In genomic region chr21:38489729-38490128, GRCh38 we compare ENCODE assay signal across 26 cellular contexts. TPM values are rescaled to one million over a fixed set of nuclear protein-coding genes. Genes with fewer than 3 reads are reported as not detected.
A peak's percentile ranks its signal among the peaks of the same experiment; 100 is the strongest.
DNase-seq lines count a peak whose midpoint lies in the region; ATAC-seq and TF ChIP-seq lines count a peak whose summit lies in the region.
"Had no signal": no experiment of that assay in that cellular context is flagged by ENCODE, and none has a peak within 500 bp of the region (broad histone marks: within the 10 kb centered on the region; RNA-seq: fewer than 3 reads in every experiment).

No MANE protein-coding gene starts in this region.

- 75% methylated on average over 6 of the region's 6 CpGs for WGBS in right cardiac atrium
- WGBS in esophagus squamous epithelium, 2 donors: 66 to 85% methylated on average over 6 of the region's 6 CpGs

- no peaks in the 10 kb centered on the region for H3K9me3 Mint-ChIP-seq in CD8-positive, alpha-beta memory T cell
- no peaks in the 10 kb centered on the region for H3K9me3 Mint-ChIP-seq in stimulated activated memory B cell treated with anti-CD40 and anti-IgM and Interleukin-4, amounts not matched to agents 10 μg/mL and 1 μg/mL and 100 μg/mL, for 72 hours
- H3K9me3 Mint-ChIP-seq: activated T-helper 17 cell treated with anti-CD3 and anti-CD28 coated beads, Interleukin-2, amount 50 U/mL, for 72 hours; neural crest cell had no signal

- no peaks in the 10 kb centered on the region for H3K4me1 Mint-ChIP-seq in CD8-positive, alpha-beta memory T cell
- no peaks in the 10 kb centered on the region for H3K4me1 Mint-ChIP-seq in stimulated activated memory B cell treated with anti-CD40 and anti-IgM and Interleukin-4, amounts not matched to agents 10 μg/mL and 1 μg/mL and 100 μg/mL, for 72 hours
- H3K4me1 Mint-ChIP-seq: activated CD8-positive, alpha-beta memory T cell treated with anti-CD3 and anti-CD28 coated beads, Interleukin-2, amount 10 ng/mL, durations not matched to agents 7 days and 5 days; activated T-helper 17 cell treated with anti-CD3 and anti-CD28 coated beads, Interleukin-2, amount 50 U/mL, for 72 hours had no signal

- H3K27ac ChIP-seq in right cardiac atrium (ENCODE audit: low read length) (peak overlapping the region; percentile 59), esophagus squamous epithelium (peak overlapping the region in 3 of 4 donors; percentile 35 to 58 (median 47))
- no peak overlapping the region for H3K27ac ChIP-seq in CD8-positive, alpha-beta memory T cell (ENCODE audit: low read depth, low read length)
- H3K27ac ChIP-seq: body of pancreas had no signal

- CTCF ChIA-PET in CD8-positive, alpha-beta memory T cell (lab: Charles Lee): no interaction called here

- H3K9me3 ChIP-seq in right cardiac atrium (ENCODE audit: control insufficient read depth, low read length): no peaks in the 10 kb centered on the region
- no peaks in the 10 kb centered on the region for H3K9me3 ChIP-seq in esophagus squamous epithelium
- no peaks in the 10 kb centered on the region for H3K9me3 ChIP-seq in neuron (ENCODE audit: low read length)
- no peaks in the 10 kb centered on the region for H3K9me3 ChIP-seq in CD8-positive, alpha-beta memory T cell (ENCODE audit: low read length)
- H3K9me3 ChIP-seq: body of pancreas, uterus had no signal

- DNase-seq in right cardiac atrium: no peak
- DNase-seq in Right ventricle myocardium inferior (ENCODE audit: missing footprints): no peak
- no peak for DNase-seq in esophagus squamous epithelium (lab: John Stamatoyannopoulos, UW)
- no peak for DNase-seq in CD8-positive, alpha-beta memory T cell
- DNase-seq in HCEC 1CT: no peak
- DNase-seq: activated CD4-positive, alpha-beta T cell treated with anti-CD3 and anti-CD28 coated beads for 4 hours; activated CD8-positive, alpha-beta memory T cell treated with anti-CD3 and anti-CD28 coated beads, Interleukin-2, amount 10 ng/mL, durations not matched to agents 7 days and 5 days; body of pancreas; hippocampal formation; IMR-90; left cardiac atrium; NCI-H146; SHP77; stimulated activated CD4-positive, alpha-beta T cell treated with anti-CD3 and anti-CD28 coated beads, Interleukin-4, amount 100 ng/mL, for 4 hours; SW 1271; uterus had no signal

- H3K27me3 Mint-ChIP-seq in CD8-positive, alpha-beta memory T cell: peaks cover 12 to 45% of the 10 kb centered on the region in 2 donors
- peaks cover 28% of the 10 kb centered on the region for H3K27me3 Mint-ChIP-seq in stimulated activated memory B cell treated with anti-CD40 and anti-IgM and Interleukin-4, amounts not matched to agents 10 μg/mL and 1 μg/mL and 100 μg/mL, for 72 hours

- ATAC-seq in right cardiac atrium (no peak), Right ventricle myocardium inferior (no peak), GM18868 (IDR thresholded peaks at IDR 0.05; ENCODE audit: unreplicated experiment) (no peak)
- ATAC-seq in stimulated activated memory B cell treated with anti-CD40 and anti-IgM and Interleukin-4, amounts not matched to agents 10 μg/mL and 1 μg/mL and 100 μg/mL, for 72 hours: no peak
- ATAC-seq: activated CD8-positive, alpha-beta memory T cell treated with anti-CD3 and anti-CD28 coated beads, Interleukin-2, amount 10 ng/mL, durations not matched to agents 7 days and 5 days; activated T-helper 17 cell treated with anti-CD3 and anti-CD28 coated beads, Interleukin-2, amount 50 U/mL, for 72 hours; body of pancreas; left cardiac atrium had no signal

- TF ChIP-seq CTCF in esophagus squamous epithelium (IDR thresholded peaks at IDR 0.05): no peak

- H2AFZ ChIP-seq in neuron (ENCODE audit: low read depth, low read length): peak overlapping the region; percentile 47

- H3K36me3 ChIP-seq in esophagus squamous epithelium (no peaks in the 10 kb centered on the region), neuron (ENCODE audit: insufficient read depth, low read length) (no peaks in the 10 kb centered on the region)
- no peaks in the 10 kb centered on the region for H3K36me3 ChIP-seq in CD8-positive, alpha-beta memory T cell (ENCODE audit: insufficient read depth, low read length)
- H3K36me3 ChIP-seq: uterus had no signal

- POLR2A ChIA-PET in CD8-positive, alpha-beta memory T cell (lab: Charles Lee): no interaction called here

- H3K4me3 ChIP-seq in right cardiac atrium (ENCODE audit: low read length): no peak overlapping the region
- H3K4me3 ChIP-seq in esophagus squamous epithelium: no peak overlapping the region
- H3K4me3 ChIP-seq in neuron (ENCODE audit: low read length): no peak overlapping the region
- no peak overlapping the region for H3K4me3 ChIP-seq in CD8-positive, alpha-beta memory T cell (ENCODE audit: low read length)
- H3K4me3 ChIP-seq: body of pancreas, uterus had no signal

- intact Hi-C loops in right cardiac atrium (cut with DNase I): no loop called here
- intact Hi-C loops in Right ventricle myocardium inferior (cut with DNase I): loop anchor here (10.0 kb wide), 2 partner anchors 105 to 565 kb away; no protein-coding TSS in a partner anchor
- intact Hi-C loops in esophagus squamous epithelium (cut with DNase I): no loop called here

- no peak for TF ChIP-seq POLR2A in esophagus squamous epithelium (IDR thresholded peaks at IDR 0.05)

- H3K27me3 ChIP-seq in right cardiac atrium (ENCODE audit: control insufficient read depth, insufficient read depth) (no peaks in the 10 kb centered on the region), esophagus squamous epithelium (no peaks in the 10 kb centered on the region), neuron (ENCODE audit: insufficient read depth, low read length) (no peaks in the 10 kb centered on the region)
- H3K27me3 ChIP-seq in CD8-positive, alpha-beta memory T cell (ENCODE audit: insufficient read depth, low read length, poor library complexity, severe bottlenecking): no peaks in the 10 kb centered on the region
- H3K27me3 ChIP-seq: body of pancreas, uterus had no signal

- no peak overlapping the region for H3K27ac Mint-ChIP-seq in CD8-positive, alpha-beta memory T cell
- no peak overlapping the region for H3K27ac Mint-ChIP-seq in stimulated activated memory B cell treated with anti-CD40 and anti-IgM and Interleukin-4, amounts not matched to agents 10 μg/mL and 1 μg/mL and 100 μg/mL, for 72 hours
- H3K27ac Mint-ChIP-seq: activated CD8-positive, alpha-beta memory T cell treated with anti-CD3 and anti-CD28 coated beads, Interleukin-2, amount 10 ng/mL, durations not matched to agents 7 days and 5 days; activated naive CD8-positive, alpha-beta T cell; activated T-helper 17 cell treated with anti-CD3 and anti-CD28 coated beads, Interleukin-2, amount 50 U/mL, for 72 hours had no signal

- H3K4me1 ChIP-seq in right cardiac atrium (ENCODE audit: control insufficient read depth, insufficient read depth, low read length) (peaks cover 6% of the 10 kb centered on the region), esophagus squamous epithelium (peaks cover 5 to 43% (median 25%) of the 10 kb centered on the region in 3 donors), neuron (ENCODE audit: insufficient read depth, low read length) (peaks cover 14% of the 10 kb centered on the region)
- H3K4me1 ChIP-seq in CD8-positive, alpha-beta memory T cell (ENCODE audit: insufficient read depth, low read length): no peaks in the 10 kb centered on the region
- H3K4me1 ChIP-seq: body of pancreas, uterus had no signal

- no peaks in the 10 kb centered on the region for H3K36me3 Mint-ChIP-seq in CD8-positive, alpha-beta memory T cell
- H3K36me3 Mint-ChIP-seq in stimulated activated memory B cell treated with anti-CD40 and anti-IgM and Interleukin-4, amounts not matched to agents 10 μg/mL and 1 μg/mL and 100 μg/mL, for 72 hours: no peaks in the 10 kb centered on the region
- H3K36me3 Mint-ChIP-seq: activated CD8-positive, alpha-beta memory T cell treated with anti-CD3 and anti-CD28 coated beads, Interleukin-2, amount 10 ng/mL, durations not matched to agents 7 days and 5 days; activated naive CD8-positive, alpha-beta T cell had no signal

- H3K4me3 Mint-ChIP-seq in CD8-positive, alpha-beta memory T cell: no peak overlapping the region
- no peak overlapping the region for H3K4me3 Mint-ChIP-seq in stimulated activated memory B cell treated with anti-CD40 and anti-IgM and Interleukin-4, amounts not matched to agents 10 μg/mL and 1 μg/mL and 100 μg/mL, for 72 hours
- H3K4me3 Mint-ChIP-seq: activated CD8-positive, alpha-beta memory T cell treated with anti-CD3 and anti-CD28 coated beads, Interleukin-2, amount 10 ng/mL, durations not matched to agents 7 days and 5 days; activated naive CD8-positive, alpha-beta T cell; activated T-helper 17 cell treated with anti-CD3 and anti-CD28 coated beads, Interleukin-2, amount 50 U/mL, for 72 hours; neural crest cell had no signal

RNA-seq across cellular contexts. Expression of gene ERG, which starts 8.5 kb away (rescaled TPM):
- total RNA-seq in right cardiac atrium (10 to 100 TPM; 10.7 to 20.1 (median 17.9) TPM), Right ventricle myocardium inferior (18.1 TPM), esophagus squamous epithelium (10 to 100 TPM in 1 of 4 donors, 1 to 10 TPM in 3; 2.5 to 10.9 (median 8.4) TPM)
- polyA plus RNA-seq in right cardiac atrium: 6.6 TPM
- total RNA-seq in CD8-positive, alpha-beta memory T cell: not detected
- not detected for polyA plus RNA-seq in CD8-positive, alpha-beta memory T cell
- total RNA-seq: A673; activated CD8-positive, alpha-beta memory T cell treated with anti-CD3 and anti-CD28 coated beads, Interleukin-2, amount 10 ng/mL, durations not matched to agents 7 days and 5 days; activated T-helper 17 cell treated with anti-CD3 and anti-CD28 coated beads, Interleukin-2, amount 50 U/mL, for 72 hours; fibroblast of villous mesenchyme; IMR-90; MCF 10A had no signal
- polyA plus RNA-seq: BJ, IMR-90 had no signal
